ENCODE assay signal across 1 cellular context in genomic region chr6:130683761-130684517, GRCh38.
TF ChIP-seq lines count a peak whose summit lies in the region.

No MANE protein-coding gene starts in this region.

TF ChIP-seq in H1, 55 proteins besides CTCF, POLR2A, EP300 and RAD21:
- TF ChIP-seq RFX5 (IDR thresholded peaks at IDR 0.05; ENCODE audit: borderline replicate concordance, low read depth, low read length) (no peak), RXRA (IDR thresholded peaks at IDR 0.05; ENCODE audit: insufficient read depth, low read depth, low read length) (no peak), NRF1 (IDR thresholded peaks at IDR 0.05; ENCODE audit: low read depth, low read length) (no peak), RNF2 (IDR thresholded peaks at IDR 0.05; ENCODE audit: borderline replicate concordance, low read depth, low read length, missing control alignments, poor library complexity, severe bottlenecking) (no peak), YY1 (IDR thresholded peaks at IDR 0.05; ENCODE audit: low read depth, low read length) (no peak), SAP30 (IDR thresholded peaks at IDR 0.05; ENCODE audit: insufficient read depth, insufficient replicate concordance, low read length) (no peak), HDAC6 (IDR thresholded peaks at IDR 0.05; ENCODE audit: low read depth, low read length) (no peak), KDM5A (IDR thresholded peaks at IDR 0.05; ENCODE audit: low read length) (no peak)
TF ChIP-seq in H1: peak in this region for 0.
